1 cellular context compared by ENCODE assay signal in the genomic region with DNA sequence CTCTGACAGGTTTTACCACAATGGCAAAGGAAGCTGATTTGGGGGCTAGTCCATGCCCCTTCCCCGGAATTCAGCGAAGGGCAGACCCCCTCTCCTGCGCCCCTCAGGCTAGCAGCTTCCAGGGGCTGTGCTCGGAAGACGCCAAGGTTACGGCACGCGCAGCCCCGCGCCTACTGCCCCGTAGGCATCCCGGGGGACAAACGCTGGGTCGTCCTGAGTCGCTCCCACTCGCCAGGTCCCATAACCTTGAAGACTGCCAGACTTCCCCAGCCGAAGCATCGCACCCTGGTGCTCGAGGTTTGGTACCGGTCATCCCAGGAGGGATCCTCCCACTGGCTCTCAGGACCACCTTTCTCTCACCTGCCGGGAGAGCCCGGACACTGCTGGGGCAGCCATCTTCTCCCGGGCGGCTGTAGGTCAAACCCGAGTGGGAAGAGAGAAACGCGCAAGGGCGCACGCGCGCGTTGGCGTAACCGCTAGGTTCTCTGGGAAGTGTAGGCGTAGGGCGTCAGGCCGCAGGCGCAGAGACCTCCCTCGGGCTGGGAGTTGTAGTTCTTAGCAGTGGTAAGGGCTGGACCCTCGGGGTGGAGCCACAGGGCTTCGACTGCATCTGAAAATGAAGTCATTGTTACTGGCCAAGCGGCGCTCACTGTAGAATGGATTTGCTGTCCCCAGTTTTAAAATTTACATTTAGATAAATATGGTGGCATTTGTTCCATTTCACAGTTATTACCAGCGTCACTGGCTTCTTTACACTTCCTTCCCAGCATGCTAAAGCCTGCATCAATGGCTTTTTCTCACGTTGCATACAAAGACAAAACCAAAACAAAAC.
TF ChIP-seq lines count a peak whose summit lies in the region.

A gene with protein sequence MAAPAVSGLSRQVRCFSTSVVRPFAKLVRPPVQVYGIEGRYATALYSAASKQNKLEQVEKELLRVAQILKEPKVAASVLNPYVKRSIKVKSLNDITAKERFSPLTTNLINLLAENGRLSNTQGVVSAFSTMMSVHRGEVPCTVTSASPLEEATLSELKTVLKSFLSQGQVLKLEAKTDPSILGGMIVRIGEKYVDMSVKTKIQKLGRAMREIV (minus strand): TSS at position 437 of the 832 bp plus-strand sequence. CDS start 41 bp downstream, at position 396.

TF ChIP-seq in HepG2, 621 proteins besides CTCF, POLR2A, EP300 and RAD21 (continued from another document):
- 0 out of 2 replicates have a peak, but pooled peaks have one; percentile 29 for TF ChIP-seq MAF1 (CRISPR knock-in tag; IDR thresholded peaks at IDR 0.05; ENCODE audit: borderline replicate concordance)
- no peak for TF ChIP-seq ZFP36 (IDR thresholded peaks at IDR 0.05; ENCODE audit: borderline replicate concordance, low read depth, low read length, partially characterized antibody)
- 0 out of 2 replicates have a peak, but pooled peaks have one; percentile 46 for TF ChIP-seq AHR (CRISPR knock-in tag; IDR thresholded peaks at IDR 0.05)
- TF ChIP-seq, protein P1, sequence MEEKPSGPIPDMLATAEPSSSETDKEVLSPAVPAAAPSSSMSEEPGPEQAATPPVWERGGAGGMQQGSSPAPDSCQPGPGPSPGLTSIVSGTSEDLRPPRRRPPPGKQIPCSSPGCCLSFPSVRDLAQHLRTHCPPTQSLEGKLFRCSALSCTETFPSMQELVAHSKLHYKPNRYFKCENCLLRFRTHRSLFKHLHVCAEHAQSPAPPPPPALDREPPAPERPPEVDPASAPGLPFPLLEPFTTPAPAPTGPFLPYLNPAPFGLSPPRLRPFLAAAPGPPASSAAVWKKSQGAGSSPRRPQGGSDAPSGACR (CRISPR knock-in tag; IDR thresholded peaks at IDR 0.05): no peak
